13 cellular contexts compared by ENCODE assay signal in genomic region chr22:19885841-19886592, GRCh38. TPM values are rescaled to one million over a fixed set of nuclear protein-coding genes. Genes with fewer than 3 reads are reported as not detected.
DNase-seq lines count a peak whose midpoint lies in the region; ATAC-seq and TF ChIP-seq lines count a peak whose summit lies in the region.
"Had no signal": no experiment of that assay in that cellular context is flagged by ENCODE, and none has a peak within 500 bp of the region (broad histone marks: within the 10 kb centered on the region; RNA-seq: fewer than 3 reads in every experiment).

No MANE protein-coding gene starts in this region.

- 77% methylated on average over 15 of the region's 15 CpGs for WGBS in smooth muscle cell (ENCODE audit: low lambda C conversion rate)

- no peaks in the 10 kb centered on the region for H3K79me2 ChIP-seq in smooth muscle cell (ENCODE audit: low read depth)

- peaks cover 7% of the 10 kb centered on the region for H3F3A ChIP-seq in smooth muscle cell (ENCODE audit: low read depth)

- H3K27ac Mint-ChIP-seq in activated naive CD8-positive, alpha-beta T cell treated with anti-CD3 and anti-CD28 coated beads, Interleukin-2, amount 50 U/mL, for 24 hours, result peak overlapping the region; percentile 19
- peak overlapping the region; percentile 72 to 99 (median 97) for H3K27ac Mint-ChIP-seq in naive thymus-derived CD4-positive, alpha-beta T cell
- H3K27ac Mint-ChIP-seq: natural killer cell treated with Interleukin-12 subunit alpha and Interleukin-12 subunit beta and Interleukin-15 and Interleukin-18, amount 100 ng/mL, for 72 hours had no signal

- no peaks in the 10 kb centered on the region for H3K27me3 ChIP-seq in naive thymus-derived CD4-positive, alpha-beta T cell (ENCODE audit: control insufficient read depth in 2 of 2, insufficient read depth in 2 of 2, low read length in 2 of 2)
- H3K27me3 ChIP-seq in smooth muscle cell (ENCODE audit: low read depth), result no peaks in the 10 kb centered on the region

- H3K36me3 Mint-ChIP-seq in activated naive CD8-positive, alpha-beta T cell treated with anti-CD3 and anti-CD28 coated beads, Interleukin-2, amount 50 U/mL, for 24 hours (ENCODE audit: low read depth), result no peaks in the 10 kb centered on the region
- no peaks in the 10 kb centered on the region for H3K36me3 Mint-ChIP-seq in naive thymus-derived CD4-positive, alpha-beta T cell
- H3K36me3 Mint-ChIP-seq: natural killer cell treated with Interleukin-12 subunit alpha and Interleukin-12 subunit beta and Interleukin-15 and Interleukin-18, amount 100 ng/mL, for 72 hours had no signal

- H3K27ac ChIP-seq in naive thymus-derived CD4-positive, alpha-beta T cell (ENCODE audit: low read depth, low read length), result peak overlapping the region; percentile 63
- H3K27ac ChIP-seq in smooth muscle cell (ENCODE audit: low read depth), result no peak overlapping the region

- DNase-seq in AG10803 (ENCODE audit: low read depth) (peak; percentile 37), EH (ENCODE audit: low read depth) (peak; percentile 42), smooth muscle cell (lab: John Stamatoyannopoulos, UW; ENCODE audit: unreplicated experiment) (no peak)
- no peak for DNase-seq in activated naive CD8-positive, alpha-beta T cell treated with anti-CD3 and anti-CD28 coated beads, Interleukin-2, amount 50 U/mL, for 24 hours
- DNase-seq in naive thymus-derived CD4-positive, alpha-beta T cell, result no peak
- no peak for DNase-seq in stimulated activated CD4-positive, alpha-beta T cell treated with anti-CD3 and anti-CD28 coated beads, Interleukin-15, amount 100 ng/mL, for 24 hours
- DNase-seq: MM.1S; SK-N-SH; stimulated activated CD4-positive, alpha-beta T cell treated with anti-CD3 and anti-CD28 coated beads, Interleukin-2, amount 100 ng/mL, for 24 hours had no signal

- no peak overlapping the region for H3K9ac ChIP-seq in smooth muscle cell (ENCODE audit: low read depth)
- H3K9ac ChIP-seq: SK-N-SH had no signal

- H3K4me2 ChIP-seq in smooth muscle cell, result no peak overlapping the region
- H3K4me2 ChIP-seq: SK-N-SH had no signal

- no peak overlapping the region for H3K4me3 Mint-ChIP-seq in activated naive CD8-positive, alpha-beta T cell treated with anti-CD3 and anti-CD28 coated beads, Interleukin-2, amount 50 U/mL, for 24 hours
- peak overlapping the region in 9 of 10 donors; percentile 64 to 83 (median 78) for H3K4me3 Mint-ChIP-seq in naive thymus-derived CD4-positive, alpha-beta T cell
- H3K4me3 Mint-ChIP-seq: natural killer cell treated with Interleukin-12 subunit alpha and Interleukin-12 subunit beta and Interleukin-15 and Interleukin-18, amount 100 ng/mL, for 72 hours had no signal

- no peak for ATAC-seq in activated naive CD8-positive, alpha-beta T cell treated with anti-CD3 and anti-CD28 coated beads, Interleukin-2, amount 50 U/mL, for 24 hours
- ATAC-seq in naive thymus-derived CD4-positive, alpha-beta T cell, result no peak
- ATAC-seq in GM18517 (IDR thresholded peaks at IDR 0.05; ENCODE audit: unreplicated experiment) (no peak), GM21723 (IDR thresholded peaks at IDR 0.05; ENCODE audit: unreplicated experiment) (no peak)
- ATAC-seq: GM12878 had no signal

- H3K36me3 ChIP-seq in naive thymus-derived CD4-positive, alpha-beta T cell (ENCODE audit: control insufficient read depth in 2 of 3, insufficient read depth in 3 of 3, low read length in 3 of 3), result no peaks in the 10 kb centered on the region
- H3K36me3 ChIP-seq in smooth muscle cell (ENCODE audit: low read depth), result no peaks in the 10 kb centered on the region

- CTCF ChIA-PET in naive thymus-derived CD4-positive, alpha-beta T cell (lab: Charles Lee), result interaction anchor here (0.8 to 3.3 kb wide), 4 partner anchors 20 to 30 kb away, joined by 3 to 9 read pairs (median 4); no protein-coding TSS in a partner anchor

- H3K4me3 ChIP-seq in AG10803 (ENCODE audit: low read length) (no peak overlapping the region), smooth muscle cell (no peak overlapping the region)
- peak overlapping the region; percentile 40 for H3K4me3 ChIP-seq in naive thymus-derived CD4-positive, alpha-beta T cell (ENCODE audit: low read length)
- H3K4me3 ChIP-seq: GM12878 had no signal

- POLR2A ChIA-PET in naive thymus-derived CD4-positive, alpha-beta T cell (lab: Charles Lee), result interaction anchor here (1.2 to 9.7 kb wide), 7 partner anchors 8 to 44 kb away, joined by 3 to 154 read pairs (median 4); partner anchors contain the start of genes GNB1L and RTL10

- TF ChIP-seq CTCF in AG10803 (conservative IDR thresholded peaks at IDR 0.05; ENCODE audit: low read length), result no peak
- no peak for TF ChIP-seq CTCF in smooth muscle cell (IDR thresholded peaks at IDR 0.05; ENCODE audit: borderline replicate concordance, insufficient read depth, poor library complexity, severe bottlenecking)

- no peak overlapping the region for H2AFZ ChIP-seq in smooth muscle cell (ENCODE audit: low read depth)

- peaks cover 38% of the 10 kb centered on the region for H3K4me1 Mint-ChIP-seq in activated naive CD8-positive, alpha-beta T cell treated with anti-CD3 and anti-CD28 coated beads, Interleukin-2, amount 50 U/mL, for 24 hours
- peaks cover 23 to 74% (median 48%) of the 10 kb centered on the region in 7 donors for H3K4me1 Mint-ChIP-seq in naive thymus-derived CD4-positive, alpha-beta T cell

- no peaks in the 10 kb centered on the region for H3K27me3 Mint-ChIP-seq in activated naive CD8-positive, alpha-beta T cell treated with anti-CD3 and anti-CD28 coated beads, Interleukin-2, amount 50 U/mL, for 24 hours
- no peaks in the 10 kb centered on the region for H3K27me3 Mint-ChIP-seq in naive thymus-derived CD4-positive, alpha-beta T cell
- H3K27me3 Mint-ChIP-seq: natural killer cell treated with Interleukin-12 subunit alpha and Interleukin-12 subunit beta and Interleukin-15 and Interleukin-18, amount 100 ng/mL, for 72 hours had no signal

- no peaks in the 10 kb centered on the region for H3K9me3 Mint-ChIP-seq in activated naive CD8-positive, alpha-beta T cell treated with anti-CD3 and anti-CD28 coated beads, Interleukin-2, amount 50 U/mL, for 24 hours
- H3K9me3 Mint-ChIP-seq in naive thymus-derived CD4-positive, alpha-beta T cell, result no peaks in the 10 kb centered on the region
- H3K9me3 Mint-ChIP-seq: natural killer cell treated with Interleukin-12 subunit alpha and Interleukin-12 subunit beta and Interleukin-15 and Interleukin-18, amount 100 ng/mL, for 72 hours had no signal

- intact Hi-C loops in naive thymus-derived CD4-positive, alpha-beta T cell (cut with micrococcal nuclease), result no loop called here

- H3K9me3 ChIP-seq in naive thymus-derived CD4-positive, alpha-beta T cell (ENCODE audit: control insufficient read depth in 2 of 3, low read length in 3 of 3), result no peaks in the 10 kb centered on the region
- H3K9me3 ChIP-seq in smooth muscle cell (replicated peaks; ENCODE audit: low read depth), result no peaks in the 10 kb centered on the region
- H3K9me3 ChIP-seq: SK-N-SH had no signal

- no peaks in the 10 kb centered on the region for H4K20me1 ChIP-seq in smooth muscle cell (ENCODE audit: low read depth)

- H3K4me1 ChIP-seq in naive thymus-derived CD4-positive, alpha-beta T cell (ENCODE audit: control insufficient read depth in 2 of 2, insufficient read depth in 2 of 2, low read length in 2 of 2), result peaks cover 15 to 73% of the 10 kb centered on the region in 2 donors
- peaks cover 11% of the 10 kb centered on the region for H3K4me1 ChIP-seq in smooth muscle cell (ENCODE audit: low read depth)

RNA-seq across cellular contexts. Expression of gene GNB1L, which starts 31.3 kb away (rescaled TPM):
- 10 to 100 TPM in 2 of 5 experiments, 1 to 10 TPM in 3; 4.2 to 14.1 (median 9.5) TPM for total RNA-seq in naive thymus-derived CD4-positive, alpha-beta T cell
- polyA plus RNA-seq in naive thymus-derived CD4-positive, alpha-beta T cell, result 10 to 100 TPM; 12.1 to 20.8 TPM
- 2.3 and 4.1 TPM in 2 replicates for total RNA-seq in smooth muscle cell
- polyA plus RNA-seq in smooth muscle cell, result 7.4 and 7.9 TPM in 2 replicates

RNA-seq across cellular contexts. Expression of gene RTL10, which starts 31.3 kb away (rescaled TPM):
- total RNA-seq in naive thymus-derived CD4-positive, alpha-beta T cell, result 10 to 100 TPM; 18.2 to 36.8 (median 24.9) TPM
- polyA plus RNA-seq in naive thymus-derived CD4-positive, alpha-beta T cell, result 10 to 100 TPM; 14.9 to 15.1 TPM
- 3.8 and 7.3 TPM in 2 replicates for total RNA-seq in smooth muscle cell
- 7.5 TPM in 2 replicates for polyA plus RNA-seq in smooth muscle cell

RNA-seq across cellular contexts. Expression of gene COMT, which starts 55.6 kb away (rescaled TPM):
- 10 to 100 TPM; 30.0 to 80.7 (median 36.7) TPM for total RNA-seq in naive thymus-derived CD4-positive, alpha-beta T cell
- 100 to 1,000 TPM in 1 of 2 donors, 10 to 100 TPM in 1; 85.0 to 105 TPM for polyA plus RNA-seq in naive thymus-derived CD4-positive, alpha-beta T cell
- 4.1 and 9.9 TPM in 2 replicates for total RNA-seq in smooth muscle cell
- 6.2 and 34.1 TPM in 2 replicates for polyA plus RNA-seq in smooth muscle cell

RNA-seq across cellular contexts. Expression of gene TXNRD2, which starts 55.6 kb away (rescaled TPM):
- total RNA-seq in naive thymus-derived CD4-positive, alpha-beta T cell, result 10 to 100 TPM; 24.7 to 39.0 (median 36.7) TPM
- 10 to 100 TPM; 14.0 to 15.2 TPM for polyA plus RNA-seq in naive thymus-derived CD4-positive, alpha-beta T cell
- total RNA-seq in smooth muscle cell, result 0.36 TPM in 1 of 2 replicates, not detected in the other
- polyA plus RNA-seq in smooth muscle cell, result 0.99 and 3.2 TPM in 2 replicates

Comparison
In these comparisons a context has a peak if more than half of its experiments do, and no peak if none do; other contexts are left out.
1. DNase-seq: peak in AG10803 (single experiment) and EH (single experiment); none in activated naive CD8-positive, alpha-beta T cell treated with anti-CD3 and anti-CD28 coated beads, Interleukin-2, amount 50 U/mL, for 24 hours (single experiment), naive thymus-derived CD4-positive, alpha-beta T cell (0 of 9), stimulated activated CD4-positive, alpha-beta T cell treated with anti-CD3 and anti-CD28 coated beads, Interleukin-15, amount 100 ng/mL, for 24 hours (single experiment) and smooth muscle cell (single experiment).